9 cellular contexts compared by ENCODE assay signal in the genomic region with DNA sequence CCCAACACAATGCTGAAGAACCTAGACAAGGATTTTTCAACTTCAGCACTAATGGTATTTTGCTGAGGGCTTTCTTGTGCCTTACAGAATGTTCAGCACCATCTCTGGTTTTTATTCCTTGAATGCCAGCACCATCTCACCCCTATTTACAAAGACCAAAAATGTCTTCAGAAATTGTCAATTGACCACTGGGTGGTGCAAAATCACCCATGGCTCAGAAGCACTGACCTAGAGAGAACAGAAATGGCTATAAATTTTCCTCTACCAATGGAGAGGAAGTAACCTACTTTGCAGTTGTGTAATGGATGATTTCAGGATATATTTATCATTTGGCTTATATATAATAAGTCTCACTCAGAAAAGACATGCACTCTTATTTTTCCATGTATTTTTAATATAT.
A peak's percentile ranks its signal among the peaks of the same experiment; 100 is the strongest.
DNase-seq lines count a peak whose midpoint lies in the region; ATAC-seq and TF ChIP-seq lines count a peak whose summit lies in the region.
"Had no signal": no experiment of that assay in that cellular context is flagged by ENCODE, and none has a peak within 500 bp of the region (broad histone marks: within the 10 kb centered on the region; RNA-seq: fewer than 3 reads in every experiment).

No MANE protein-coding gene starts in this region.

- peak; percentile 59 for TF ChIP-seq RAD21 in HCT116 (IDR thresholded peaks at IDR 0.05; ENCODE audit: low read depth)

- BruUV-seq in HCT116 (replicated peaks; lab: Mats Ljungman, UMichigan): no TSS peak

- H3K27ac Mint-ChIP-seq in glutamatergic neuron (ENCODE audit: unreplicated experiment): no peak overlapping the region
- H3K27ac Mint-ChIP-seq in CD8-positive, alpha-beta T cell: no peak overlapping the region

- H3K9me2 ChIP-seq in HCT116 (ENCODE audit: insufficient read depth): no peaks in the 10 kb centered on the region

- no peak overlapping the region for H3K4me3 ChIP-seq in AG10803 (ENCODE audit: low read length)
- H3K4me3 ChIP-seq in HCT116 (replicated peaks in 1 of 2; ENCODE audit: low read depth in 1 of 2, low read length in 2 of 2): no peak overlapping the region
- no peak overlapping the region for H3K4me3 ChIP-seq in spleen
- H3K4me3 ChIP-seq in mesendoderm (ENCODE audit: low read length): no peak overlapping the region
- H3K4me3 ChIP-seq in CD8-positive, alpha-beta T cell (ENCODE audit: low read depth, low read length): no peak overlapping the region

- H3K4ac ChIP-seq in mesendoderm (ENCODE audit: low read depth, low read length): no peak overlapping the region

- H3K79me2 ChIP-seq in HCT116 (ENCODE audit: insufficient read depth, low read length) (no peaks in the 10 kb centered on the region), mesendoderm (ENCODE audit: control insufficient read depth, insufficient read depth, low read length) (no peaks in the 10 kb centered on the region)

- H3K9ac ChIP-seq in HCT116 (ENCODE audit: low read length): no peak overlapping the region
- H3K9ac ChIP-seq in mesendoderm (ENCODE audit: low read length): no peak overlapping the region

- no peaks in the 10 kb centered on the region for H4K20me1 ChIP-seq in HCT116 (ENCODE audit: insufficient read depth)

- H3K4me3 Mint-ChIP-seq in glutamatergic neuron (ENCODE audit: unreplicated experiment): no peak overlapping the region
- H3K4me3 Mint-ChIP-seq in CD8-positive, alpha-beta T cell: no peak overlapping the region

- peak; percentile 30 for DNase-seq in AG10803 (ENCODE audit: low read depth)
- peak; percentile 19 for DNase-seq in HCT116 (ENCODE audit: low read depth, low spot score)
- DNase-seq in RKO (ENCODE audit: low spot score): peak; percentile 34
- DNase-seq in glutamatergic neuron: no peak
- DNase-seq in spleen: no peak
- DNase-seq in mesendoderm: no peak
- no peak for DNase-seq in CD8-positive, alpha-beta T cell
- DNase-seq: NCI-H2171 treated with DMSO at 0.1 percent for 48 hours had no signal

- intact Hi-C loops in HCT116 (cut with micrococcal nuclease): loop anchor here (1.0 kb wide), 1 partner anchor 374 kb away; no protein-coding TSS in a partner anchor
- intact Hi-C loops in spleen (cut with DNase I; ENCODE audit: low total_unique reads): no loop called here
- intact Hi-C loops in CD8-positive, alpha-beta T cell (cut with DNase I, micrococcal nuclease): no loop called here

- TF ChIP-seq POLR2A in HCT116 (IDR thresholded peaks at IDR 0.05; ENCODE audit: borderline replicate concordance, extremely low read depth, insufficient read depth, insufficient read length) (no peak), spleen (IDR thresholded peaks at IDR 0.05) (no peak)

- H2AK5ac ChIP-seq in mesendoderm (ENCODE audit: low read length): no peak overlapping the region

- H4K5ac ChIP-seq in mesendoderm (ENCODE audit: low read length): no peak overlapping the region

- H3K36me3 ChIP-seq in HCT116 (ENCODE audit: control insufficient read depth in 1 of 2, insufficient read depth in 2 of 2, low read length in 2 of 2) (no peaks in the 10 kb centered on the region), spleen (no peaks in the 10 kb centered on the region), mesendoderm (ENCODE audit: control insufficient read depth, insufficient read depth, low read length) (no peaks in the 10 kb centered on the region)
- no peaks in the 10 kb centered on the region for H3K36me3 ChIP-seq in CD8-positive, alpha-beta T cell (ENCODE audit: insufficient read depth, low read length)

- no peaks in the 10 kb centered on the region for H3K27me3 Mint-ChIP-seq in glutamatergic neuron (ENCODE audit: unreplicated experiment)
- no peaks in the 10 kb centered on the region for H3K27me3 Mint-ChIP-seq in CD8-positive, alpha-beta T cell (ENCODE audit: low read depth)

- H3K36me3 Mint-ChIP-seq in glutamatergic neuron (ENCODE audit: unreplicated experiment): no peaks in the 10 kb centered on the region
- H3K36me3 Mint-ChIP-seq in CD8-positive, alpha-beta T cell: no peaks in the 10 kb centered on the region

- H3K9me3 ChIP-seq in HCT116 (ENCODE audit: control insufficient read depth in 1 of 2, insufficient read depth in 1 of 2, low read depth in 1 of 2, low read length in 2 of 2) (no peaks in the 10 kb centered on the region), spleen (peaks cover 0 to 3% (median 0%) of the 10 kb centered on the region in 8 donors)
- no peaks in the 10 kb centered on the region for H3K9me3 ChIP-seq in CD8-positive, alpha-beta T cell (ENCODE audit: low read length)

- no peaks in the 10 kb centered on the region for H3K79me1 ChIP-seq in mesendoderm (ENCODE audit: low read length)

- H3K56ac ChIP-seq in mesendoderm (ENCODE audit: low read length): no peak overlapping the region

- ATAC-seq in HCT116: peak; percentile 70; the same call in 1 of the 2 replicates
- ATAC-seq in HG03565 (IDR thresholded peaks at IDR 0.05; ENCODE audit: unreplicated experiment): no peak
- no peak for ATAC-seq in CD8-positive, alpha-beta T cell

- H3K4me2 ChIP-seq in HCT116 (ENCODE audit: low read length) (no peak overlapping the region), mesendoderm (ENCODE audit: low read length) (no peak overlapping the region)

- H3K27me3 ChIP-seq in HCT116 (ENCODE audit: insufficient read depth, low read length) (no peaks in the 10 kb centered on the region), spleen (replicated peaks in 1 of 7) (no peaks in the 10 kb centered on the region), mesendoderm (ENCODE audit: insufficient read depth, low read length, poor library complexity) (no peaks in the 10 kb centered on the region)
- no peaks in the 10 kb centered on the region for H3K27me3 ChIP-seq in CD8-positive, alpha-beta T cell (ENCODE audit: insufficient read depth, low read length)

- H3K9me3 Mint-ChIP-seq in glutamatergic neuron (ENCODE audit: unreplicated experiment): no peaks in the 10 kb centered on the region
- H3K9me3 Mint-ChIP-seq in CD8-positive, alpha-beta T cell: peaks cover 2% of the 10 kb centered on the region

- no peak overlapping the region for H4K8ac ChIP-seq in mesendoderm (ENCODE audit: low read depth, low read length)

- POLR2A ChIA-PET in HCT116 (lab: Charles Lee): no interaction called here
- POLR2A ChIA-PET in CD8-positive, alpha-beta T cell (lab: Charles Lee): no interaction called here

- H2BK5ac ChIP-seq in mesendoderm (ENCODE audit: low read length): no peak overlapping the region

- no peak overlapping the region for H3K27ac ChIP-seq in HCT116 (ENCODE audit: low read depth, low read length)
- no peak overlapping the region for H3K27ac ChIP-seq in spleen
- H3K27ac ChIP-seq in mesendoderm (ENCODE audit: low read depth, low read length): no peak overlapping the region
- no peak overlapping the region for H3K27ac ChIP-seq in CD8-positive, alpha-beta T cell (ENCODE audit: low read depth, low read length)

- no peak overlapping the region for H3K23ac ChIP-seq in mesendoderm (ENCODE audit: low read length)

- no peak overlapping the region for H3K18ac ChIP-seq in mesendoderm (ENCODE audit: low read length)

- no peak overlapping the region for H2BK15ac ChIP-seq in mesendoderm (replicated peaks; ENCODE audit: low read depth)

- H3K4me1 ChIP-seq in HCT116 (ENCODE audit: control insufficient read depth in 1 of 2, insufficient read depth in 2 of 2, low read length in 2 of 2) (no peaks in the 10 kb centered on the region), spleen (no peaks in the 10 kb centered on the region), mesendoderm (ENCODE audit: control insufficient read depth, low read depth, low read length) (no peaks in the 10 kb centered on the region)
- H3K4me1 ChIP-seq in CD8-positive, alpha-beta T cell (ENCODE audit: insufficient read depth, low read length): no peaks in the 10 kb centered on the region

- peak; percentile 55 for TF ChIP-seq CTCF in AG10803 (conservative IDR thresholded peaks at IDR 0.05; ENCODE audit: low read length)
- peak; percentile 44 to 57 (median 53); a peak in 5 of 6 replicates for TF ChIP-seq CTCF in HCT116 (IDR thresholded peaks at IDR 0.05 in 2 of 3, conservative IDR thresholded peaks at IDR 0.05 in 1 of 3; ENCODE audit: borderline replicate concordance in 1 of 3, insufficient read depth in 1 of 3, low read depth in 2 of 3, low read length in 2 of 3)
- peak; percentile 8 for TF ChIP-seq CTCF in glutamatergic neuron (IDR thresholded peaks at IDR 0.05; ENCODE audit: partially characterized antibody, unreplicated experiment)
- TF ChIP-seq CTCF in spleen (IDR thresholded peaks at IDR 0.05 in 8 of 11, conservative IDR thresholded peaks at IDR 0.05 in 3 of 11): no peak
- TF ChIP-seq CTCF in CD8-positive, alpha-beta T cell (IDR thresholded peaks at IDR 0.05): no peak

- H2BK120ac ChIP-seq in mesendoderm (ENCODE audit: low read depth, low read length): no peak overlapping the region

- RAD21 ChIA-PET in HCT116 (lab: Charles Lee; ENCODE audit: low non-redundant PET in 1 of 2, low total read pairs in 2 of 2, uncharacterized antibody in 2 of 2, unreplicated experiment in 2 of 2): no interaction called here

- H3K4me1 Mint-ChIP-seq in glutamatergic neuron (ENCODE audit: low read depth, unreplicated experiment): no peaks in the 10 kb centered on the region
- no peaks in the 10 kb centered on the region for H3K4me1 Mint-ChIP-seq in CD8-positive, alpha-beta T cell (ENCODE audit: low read depth)

- H2AFZ ChIP-seq in HCT116 (ENCODE audit: low read depth, low read length, poor library complexity, severe bottlenecking): peak overlapping the region; percentile 22

- CTCF ChIA-PET in HCT116 (lab: Charles Lee): interaction anchor here (0.9 to 1.7 kb wide), 3 partner anchors 78 to 374 kb away, joined by 3 to 7 read pairs (median 3); no protein-coding TSS in a partner anchor
- CTCF ChIA-PET in CD8-positive, alpha-beta T cell (lab: Charles Lee): no interaction called here

TF ChIP-seq in HCT116, 20 proteins besides CTCF, POLR2A, EP300 and RAD21:
- no peak for TF ChIP-seq ZFX (IDR thresholded peaks at IDR 0.05)
- no peak for TF ChIP-seq CBX3 (IDR thresholded peaks at IDR 0.05; ENCODE audit: low read depth)
- no peak for TF ChIP-seq POLR2AphosphoS5 (IDR thresholded peaks at IDR 0.05; ENCODE audit: low read depth, low read length)
- no peak for TF ChIP-seq SP1 (IDR thresholded peaks at IDR 0.05; ENCODE audit: low read depth)
- no peak for TF ChIP-seq EGR1 (IDR thresholded peaks at IDR 0.05; ENCODE audit: low read depth)

Comparison
In these comparisons a context has a peak if more than half of its experiments do, and no peak if none do; other contexts are left out.
1. DNase-seq: peak in AG10803 (single experiment), HCT116 (single experiment) and RKO (single experiment); none in glutamatergic neuron (single experiment), spleen (single experiment), mesendoderm (single experiment) and CD8-positive, alpha-beta T cell (0 of 7).
2. CTCF ChIP-seq: peak in AG10803 (single experiment), HCT116 (3 of 3) and glutamatergic neuron (single experiment); none in spleen (0 of 11) and CD8-positive, alpha-beta T cell (single experiment).